Comparison of ENCODE assay signal across 17 cellular contexts in the genomic region with DNA sequence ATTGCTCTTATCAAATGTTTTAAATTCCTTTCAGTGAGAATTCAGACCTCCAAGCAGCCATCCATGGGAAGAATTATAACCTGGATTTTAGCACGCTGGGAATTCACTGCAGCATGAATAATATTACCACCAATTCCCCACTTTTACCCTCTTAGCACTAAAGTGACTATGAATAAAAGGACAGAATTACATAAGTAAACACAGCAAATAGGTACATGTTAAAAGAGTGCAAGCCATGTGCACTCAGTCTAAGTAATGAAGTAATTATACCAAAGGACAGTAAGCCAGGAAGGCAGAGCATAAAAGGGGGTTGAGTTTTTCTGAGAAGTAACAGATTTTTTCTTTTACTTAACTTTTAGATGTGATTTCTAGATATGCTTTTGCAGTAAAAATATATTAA.
"Had no signal": no experiment of that assay in that cellular context is flagged by ENCODE, and none has a peak within 500 bp of the region (broad histone marks: within the 10 kb centered on the region; RNA-seq: fewer than 3 reads in every experiment).

No MANE protein-coding gene starts in this region.

- H3K4me3 ChIP-seq: lower lobe of right lung, spleen, thoracic aorta, upper lobe of left lung had no signal

- H3K27ac ChIP-seq: lower lobe of right lung, neutrophil, spleen, thoracic aorta, upper lobe of left lung had no signal

- H3K27me3 ChIP-seq: neutrophil, spleen, upper lobe of left lung had no signal

- ATAC-seq: activated CD4-positive, alpha-beta T cell treated with anti-CD3 and anti-CD28 coated beads for 36 hours; lower lobe of right lung; natural killer cell treated with Interleukin-12 subunit alpha and Interleukin-12 subunit beta and Interleukin-15 and Interleukin-18, amount 100 ng/mL, for 72 hours; stimulated activated naive B cell treated with anti-CD40 and anti-IgM and Interleukin-4, amounts not matched to agents 10 μg/mL and 1 μg/mL and 100 μg/mL, for 72 hours; WTC11 had no signal

- H3K9me3 ChIP-seq: lower lobe of right lung, neutrophil, spleen, thoracic aorta, upper lobe of left lung had no signal

- DNase-seq: activated CD4-positive, alpha-beta memory T cell treated with anti-CD3 and anti-CD28 coated beads for 36 hours; activated CD4-positive, alpha-beta T cell treated with anti-CD3 and anti-CD28 coated beads for 36 hours; activated naive CD4-positive, alpha-beta T cell; activated naive CD8-positive, alpha-beta T cell treated with anti-CD3 and anti-CD28 coated beads for 36 hours; activated T-cell treated with anti-CD3 and anti-CD28 coated beads for 4 hours; amniotic stem cell; endodermal cell; hypothalamus; lower lobe of right lung; spleen; stimulated activated naive B cell treated with anti-CD40 and anti-IgM and Interleukin-4, amounts not matched to agents 10 μg/mL and 1 μg/mL and 100 μg/mL, for 72 hours; upper lobe of left lung had no signal

- H3K4me1 ChIP-seq: lower lobe of right lung, spleen, upper lobe of left lung had no signal

- FAIRE-seq: keratinocyte had no signal
